9 cellular contexts compared by ENCODE assay signal in genomic region chr4:74109116-74109791, GRCh38. TPM values are rescaled to one million over a fixed set of nuclear protein-coding genes. Genes with fewer than 3 reads are reported as not detected.
DNase-seq lines count a peak whose midpoint lies in the region; ATAC-seq and TF ChIP-seq lines count a peak whose summit lies in the region.
"Had no signal": no experiment of that assay in that cellular context is flagged by ENCODE, and none has a peak within 500 bp of the region (broad histone marks: within the 10 kb centered on the region; RNA-seq: fewer than 3 reads in every experiment).

No MANE protein-coding gene starts in this region.

- no peak overlapping the region for H2AFZ ChIP-seq in trophoblast cell (ENCODE audit: insufficient read depth, low read length, poor library complexity)

- no peak overlapping the region for H3K23ac ChIP-seq in trophoblast cell (ENCODE audit: low read length)

- no peak for ATAC-seq in GM19023 (IDR thresholded peaks at IDR 0.05; ENCODE audit: unreplicated experiment)
- ATAC-seq in activated CD4-positive, alpha-beta T cell treated with anti-CD3 and anti-CD28 coated beads for 36 hours: no peak

- H3K36me3 Mint-ChIP-seq in activated CD4-positive, alpha-beta T cell treated with anti-CD3 and anti-CD28 coated beads for 36 hours (ENCODE audit: low read depth): no peaks in the 10 kb centered on the region

- H2BK5ac ChIP-seq in trophoblast cell (ENCODE audit: low read depth, low read length, poor library complexity): peak overlapping the region; percentile 81

- no peak overlapping the region for H3K14ac ChIP-seq in trophoblast cell (ENCODE audit: low read length)

- H4K91ac ChIP-seq in trophoblast cell (ENCODE audit: low read depth, low read length): peak overlapping the region; percentile 17

- H2BK12ac ChIP-seq in trophoblast cell (ENCODE audit: low read length): peak overlapping the region; percentile 78

- TF ChIP-seq CTCF in fibroblast of the aortic adventitia (IDR thresholded peaks at IDR 0.05; ENCODE audit: insufficient read depth, low read length): no peak

- DNase-seq in EL: peak; percentile 97
- peak; percentile 90 to 95 for DNase-seq in SJSA1 (ENCODE audit: low read depth in 1 of 2, low spot score in 2 of 2)
- DNase-seq in fibroblast of the aortic adventitia (ENCODE audit: low read depth): peak; percentile 99
- peak; percentile 84 to 97 for DNase-seq in trophoblast cell
- no peak for DNase-seq in GM19240 (ENCODE audit: insufficient read length, low spot score)
- no peak for DNase-seq in activated CD8-positive, alpha-beta memory T cell treated with anti-CD3 and anti-CD28 coated beads, Interleukin-2, amount 50 U/mL, for 4 hours
- no peak for DNase-seq in activated CD4-positive, alpha-beta T cell treated with anti-CD3 and anti-CD28 coated beads for 36 hours

- H3K27me3 ChIP-seq in SJSA1 (replicated peaks): no peaks in the 10 kb centered on the region
- H3K27me3 ChIP-seq in trophoblast cell (ENCODE audit: insufficient read depth, low read length): no peaks in the 10 kb centered on the region

- H3K79me2 ChIP-seq in trophoblast cell (ENCODE audit: control insufficient read depth, insufficient read depth, low read length, poor library complexity): no peaks in the 10 kb centered on the region

- H3K27me3 Mint-ChIP-seq in activated CD4-positive, alpha-beta T cell treated with anti-CD3 and anti-CD28 coated beads for 36 hours: peaks cover 2% of the 10 kb centered on the region

- POLR2A ChIA-PET in activated CD4-positive, alpha-beta T cell treated with anti-CD3 and anti-CD28 coated beads for 36 hours (lab: Charles Lee): no interaction called here

- intact Hi-C loops in activated CD4-positive, alpha-beta T cell treated with anti-CD3 and anti-CD28 coated beads for 36 hours (cut with DNase I, micrococcal nuclease): no loop called here

- no CpG with 5 or more reads among the region's 3 CpGs for WGBS in trophoblast cell (ENCODE audit: extremely low coverage, insufficient coverage, insufficient read length)

- no peak overlapping the region for H3K18ac ChIP-seq in trophoblast cell (ENCODE audit: low read length)

- no peak overlapping the region for H4K12ac ChIP-seq in trophoblast cell (ENCODE audit: low read depth, low read length)

- H3K4ac ChIP-seq in trophoblast cell (ENCODE audit: low read depth, low read length): no peak overlapping the region

- H3K4me1 Mint-ChIP-seq in activated CD4-positive, alpha-beta T cell treated with anti-CD3 and anti-CD28 coated beads for 36 hours: no peaks in the 10 kb centered on the region

- H3K27ac ChIP-seq in SJSA1 (peak overlapping the region; percentile 98), trophoblast cell (ENCODE audit: low read depth, low read length) (peak overlapping the region; percentile 82)
- H3K27ac ChIP-seq: SK-N-MC had no signal

- CTCF ChIA-PET in activated CD4-positive, alpha-beta T cell treated with anti-CD3 and anti-CD28 coated beads for 36 hours (lab: Charles Lee): interaction anchor here (1.2 to 2.2 kb wide), 2 partner anchors 10 to 492 kb away, joined by 3 to 6 read pairs; partner anchors contain the start of gene CXCL2

- H3K9ac ChIP-seq in trophoblast cell (ENCODE audit: low read length): no peak overlapping the region

- no peak overlapping the region for H3K4me3 Mint-ChIP-seq in activated CD4-positive, alpha-beta T cell treated with anti-CD3 and anti-CD28 coated beads for 36 hours

- H3K36me3 ChIP-seq in SJSA1 (no peaks in the 10 kb centered on the region), trophoblast cell (ENCODE audit: control insufficient read depth in 1 of 2, insufficient read depth in 2 of 2, low read length in 2 of 2) (no peaks in the 10 kb centered on the region)

- H3K4me2 ChIP-seq in trophoblast cell (ENCODE audit: low read length): peak overlapping the region; percentile 4

- H3K9me3 ChIP-seq in SJSA1 (replicated peaks) (no peaks in the 10 kb centered on the region), trophoblast cell (ENCODE audit: insufficient read depth, low read depth, low read length) (no peaks in the 10 kb centered on the region)

- no peak overlapping the region for H4K8ac ChIP-seq in trophoblast cell (ENCODE audit: low read depth, low read length)

- peaks cover 52% of the 10 kb centered on the region for H3K4me1 ChIP-seq in SJSA1 (replicated peaks)
- peaks cover 8 to 12% of the 10 kb centered on the region in 2 experiments for H3K4me1 ChIP-seq in trophoblast cell (ENCODE audit: control insufficient read depth in 1 of 2, insufficient read depth in 2 of 2, low read length in 2 of 2)

- no peak overlapping the region for H2AK5ac ChIP-seq in trophoblast cell (ENCODE audit: low read length)

- no peak overlapping the region for H3K27ac Mint-ChIP-seq in activated CD4-positive, alpha-beta T cell treated with anti-CD3 and anti-CD28 coated beads for 36 hours

- no peaks in the 10 kb centered on the region for H3K9me3 Mint-ChIP-seq in activated CD4-positive, alpha-beta T cell treated with anti-CD3 and anti-CD28 coated beads for 36 hours (ENCODE audit: low read depth)

- peaks cover 2% of the 10 kb centered on the region for H3K79me1 ChIP-seq in trophoblast cell (ENCODE audit: low read length)

- H2BK120ac ChIP-seq in trophoblast cell (ENCODE audit: insufficient read depth, low read length, poor library complexity): no peak overlapping the region

- no peak overlapping the region for H3K4me3 ChIP-seq in SJSA1
- H3K4me3 ChIP-seq in fibroblast of the aortic adventitia (ENCODE audit: low read depth, low read length): no peak overlapping the region
- H3K4me3 ChIP-seq in trophoblast cell (ENCODE audit: low read depth, low read length): no peak overlapping the region
- H3K4me3 ChIP-seq: SK-N-MC had no signal

RNA-seq across cellular contexts. Expression of gene CXCL2, which starts 10.3 kb away (rescaled TPM):
- total RNA-seq in SJSA1 (2014; rRNA removed; shearing (Covaris generic)): 0.16 TPM in 1 of 2 replicates, not detected in the other
- 1.1 and 1.9 TPM in 2 replicates for total RNA-seq in fibroblast of the aortic adventitia (ENCODE audit: low replicate concordance)
- polyA plus RNA-seq in trophoblast cell (2013): 0.42 and 0.69 TPM in 2 replicates
- not detected for total RNA-seq in activated CD4-positive, alpha-beta T cell treated with anti-CD3 and anti-CD28 coated beads for 36 hours

RNA-seq across cellular contexts. Expression of gene MTHFD2L, which starts 48.7 kb away (rescaled TPM):
- 3.8 and 8.4 TPM in 2 replicates for total RNA-seq in SJSA1 (2014; rRNA removed; shearing (Covaris generic))
- total RNA-seq in fibroblast of the aortic adventitia (ENCODE audit: low replicate concordance): 8.2 and 15.0 TPM in 2 replicates
- 6.5 and 6.8 TPM in 2 replicates for polyA plus RNA-seq in trophoblast cell (2013)
- 1 to 10 TPM; 6.4 to 6.9 TPM for total RNA-seq in activated CD4-positive, alpha-beta T cell treated with anti-CD3 and anti-CD28 coated beads for 36 hours

Comparison
In these comparisons a context has a peak if more than half of its experiments do, and no peak if none do; other contexts are left out.
1. DNase-seq: peak in EL (single experiment), SJSA1 (2 of 2), fibroblast of the aortic adventitia (single experiment) and trophoblast cell (2 of 2); none in GM19240 (single experiment), activated CD8-positive, alpha-beta memory T cell treated with anti-CD3 and anti-CD28 coated beads, Interleukin-2, amount 50 U/mL, for 4 hours (single experiment) and activated CD4-positive, alpha-beta T cell treated with anti-CD3 and anti-CD28 coated beads for 36 hours (single experiment).